In the genomic region with DNA sequence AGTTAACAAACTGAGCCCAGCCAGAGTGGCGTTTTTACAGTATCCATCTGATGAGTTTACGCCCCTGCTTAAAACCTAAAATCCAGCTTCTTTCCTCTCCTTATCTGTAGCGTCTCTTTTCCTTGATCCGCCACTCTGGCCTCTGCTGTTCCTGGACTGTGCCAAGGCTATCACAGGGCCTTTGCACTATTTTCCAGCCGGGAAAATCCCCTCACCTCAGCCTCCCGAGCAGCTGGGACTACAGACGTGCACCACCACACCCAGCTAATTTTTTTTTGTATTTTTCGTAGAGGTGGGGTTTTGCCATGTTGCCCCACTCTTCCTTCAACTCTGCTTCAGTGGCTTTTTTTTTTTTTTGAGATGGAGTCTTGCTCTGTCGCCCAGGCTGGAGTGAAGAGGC, we compare ENCODE assay signal across 16 cellular contexts. TPM values are rescaled to one million over a fixed set of nuclear protein-coding genes. Genes with fewer than 3 reads are reported as not detected.
DNase-seq lines count a peak whose midpoint lies in the region; ATAC-seq and TF ChIP-seq lines count a peak whose summit lies in the region.
"Had no signal": no experiment of that assay in that cellular context is flagged by ENCODE, and none has a peak within 500 bp of the region (broad histone marks: within the 10 kb centered on the region; RNA-seq: fewer than 3 reads in every experiment).

No MANE protein-coding gene starts in this region.

- peak overlapping the region; percentile 66 for H3K27ac ChIP-seq in left ventricle myocardium inferior (replicated peaks)
- H3K27ac ChIP-seq in colonic mucosa, result peak overlapping the region; percentile 70
- H3K27ac ChIP-seq in mucosa of rectum (ENCODE audit: low read depth in 2 of 2, low read length in 2 of 2), result peak overlapping the region; percentile 75
- H3K27ac ChIP-seq in vagina, result peak overlapping the region; percentile 85
- no peak overlapping the region for H3K27ac ChIP-seq in caudate nucleus (ENCODE audit: low read depth, low read length)

- H3K36me3 ChIP-seq in left ventricle myocardium inferior (no peaks in the 10 kb centered on the region), colonic mucosa (no peaks in the 10 kb centered on the region), mucosa of rectum (ENCODE audit: control insufficient read depth in 2 of 2, insufficient read depth in 2 of 2, low read length in 2 of 2) (no peaks in the 10 kb centered on the region), vagina (no peaks in the 10 kb centered on the region)

- TF ChIP-seq CTCF in left ventricle myocardium inferior (IDR thresholded peaks at IDR 0.05; ENCODE audit: borderline replicate concordance), result no peak
- TF ChIP-seq CTCF in colonic mucosa (IDR thresholded peaks at IDR 0.05), result no peak
- TF ChIP-seq CTCF in vagina (IDR thresholded peaks at IDR 0.05), result no peak

- H3K9ac ChIP-seq in colonic mucosa (ENCODE audit: low read depth in 2 of 2, low read length in 2 of 2) (no peak overlapping the region), mucosa of rectum (ENCODE audit: low read depth in 1 of 2, low read length in 2 of 2) (no peak overlapping the region)

- no peak for DNase-seq in left ventricle myocardium inferior
- DNase-seq in Right ventricle myocardium inferior (ENCODE audit: missing footprints), result no peak
- DNase-seq in colonic mucosa, result no peak
- no peak for DNase-seq in vagina (ENCODE audit: extremely low spot score in 2 of 2)
- DNase-seq in COLO829 (ENCODE audit: low spot score), result no peak
- DNase-seq in H4 (ENCODE audit: low spot score), result no peak
- DNase-seq in caudate nucleus (lab: John Stamatoyannopoulos, UW), result no peak
- DNase-seq: activated CD8-positive, alpha-beta T cell treated with anti-CD3 and anti-CD28 coated beads for 36 hours; activated gamma-delta T cell; effector memory CD4-positive, alpha-beta T cell; naive thymus-derived CD8-positive, alpha-beta T cell; NCI-H2081 treated with DMSO at 0.1 percent for 48 hours; NCI-H748 treated with DMSO at 0.1 percent for 48 hours had no signal

- H3K27me3 ChIP-seq in left ventricle myocardium inferior (ENCODE audit: low read depth), result peaks cover 27% of the 10 kb centered on the region
- H3K27me3 ChIP-seq in colonic mucosa, result no peaks in the 10 kb centered on the region
- H3K27me3 ChIP-seq in mucosa of rectum (ENCODE audit: control insufficient read depth in 2 of 2, insufficient read depth in 2 of 2, low read length in 2 of 2), result peaks cover 0 to 2% of the 10 kb centered on the region in 2 donors
- H3K27me3 ChIP-seq in vagina, result no peaks in the 10 kb centered on the region

- no peak for ATAC-seq in Right ventricle myocardium inferior
- ATAC-seq: activated CD8-positive, alpha-beta T cell treated with anti-CD3 and anti-CD28 coated beads for 36 hours; naive thymus-derived CD8-positive, alpha-beta T cell had no signal

- intact Hi-C loops in left ventricle myocardium inferior (cut with micrococcal nuclease), result loop anchor here (5.0 kb wide), 1 partner anchor 38 kb away; no protein-coding TSS in a partner anchor
- intact Hi-C loops in Right ventricle myocardium inferior (cut with DNase I), result no loop called here
- intact Hi-C loops in colonic mucosa (cut with DNase I), result loop anchor here (10.0 kb wide), 1 partner anchor 235 kb away; no protein-coding TSS in a partner anchor
- intact Hi-C loops in vagina (cut with DNase I), result no loop called here

- peaks cover 12% of the 10 kb centered on the region for H3K4me1 ChIP-seq in left ventricle myocardium inferior
- peaks cover 8% of the 10 kb centered on the region for H3K4me1 ChIP-seq in colonic mucosa
- H3K4me1 ChIP-seq in mucosa of rectum (ENCODE audit: control insufficient read depth in 2 of 2, insufficient read depth in 2 of 2, low read length in 2 of 2), result peaks cover 6 to 17% of the 10 kb centered on the region in 2 donors
- peaks cover 45% of the 10 kb centered on the region for H3K4me1 ChIP-seq in vagina

- H3K4me3 ChIP-seq in left ventricle myocardium inferior (no peak overlapping the region), colonic mucosa (no peak overlapping the region), mucosa of rectum (ENCODE audit: low read length in 2 of 2) (no peak overlapping the region), vagina (no peak overlapping the region)

- no peak for TF ChIP-seq POLR2A in vagina (IDR thresholded peaks at IDR 0.05)

- H3K9me3 ChIP-seq in left ventricle myocardium inferior (replicated peaks) (no peaks in the 10 kb centered on the region), colonic mucosa (no peaks in the 10 kb centered on the region), mucosa of rectum (ENCODE audit: control insufficient read depth in 2 of 2, low read length in 2 of 2) (no peaks in the 10 kb centered on the region), vagina (no peaks in the 10 kb centered on the region)

RNA-seq across cellular contexts. Expression of a gene that starts 7.9 kb away (rescaled TPM):
- total RNA-seq in left ventricle myocardium inferior, result 0.44 TPM
- total RNA-seq in Right ventricle myocardium inferior, result 0.27 TPM
- total RNA-seq in colonic mucosa, result 1 to 10 TPM; 4.0 to 7.4 TPM
- total RNA-seq in vagina, result not detected
- total RNA-seq in H4 (2014; rRNA removed; shearing (Covaris generic)), result 0.48 and 3.3 TPM in 2 replicates
- total RNA-seq: activated CD8-positive, alpha-beta T cell treated with anti-CD3 and anti-CD28 coated beads for 36 hours had no signal

RNA-seq across cellular contexts. Expression of a gene that starts 10.7 kb away (rescaled TPM):
- not detected for total RNA-seq in left ventricle myocardium inferior
- total RNA-seq in Right ventricle myocardium inferior, result not detected
- total RNA-seq in colonic mucosa, result not detected
- not detected for total RNA-seq in vagina
- total RNA-seq in H4 (2014; rRNA removed; shearing (Covaris generic)), result 0.21 TPM in 1 of 2 replicates, not detected in the other
- total RNA-seq: activated CD8-positive, alpha-beta T cell treated with anti-CD3 and anti-CD28 coated beads for 36 hours; glomerular endothelial cell; kidney epithelial cell; naive thymus-derived CD8-positive, alpha-beta T cell had no signal

RNA-seq across cellular contexts. Expression of a gene that starts 19.4 kb away (rescaled TPM):
- total RNA-seq in left ventricle myocardium inferior (0.27 TPM), Right ventricle myocardium inferior (not detected), colonic mucosa (100 to 1,000 TPM; 568 to 932 TPM), vagina (29.5 TPM)
- 1.2 and 4.0 TPM in 2 replicates for total RNA-seq in H4 (2014; rRNA removed; shearing (Covaris generic))

Comparison
In these comparisons a context has a peak if more than half of its experiments do, and no peak if none do; other contexts are left out.
1. intact Hi-C loops: an anchor here in left ventricle myocardium inferior (5.0 kb wide) and colonic mucosa (10.0 kb wide); none called in Right ventricle myocardium inferior and vagina.
2. RNA of a gene that starts 19.4 kb away (total RNA-seq): 568 to 932 TPM in colonic mucosa; 29.5 TPM in vagina (single experiment), 1.2 to 4.0 TPM in H4, 0.27 TPM in left ventricle myocardium inferior (single experiment) and not detected in Right ventricle myocardium inferior (single experiment); every median in the first group is over 10 times any median in the second.